In genomic region chr1:87688136-87688535, GRCh38 we compare ENCODE assay signal across 23 cellular contexts.
"Had no signal": no experiment of that assay in that cellular context is flagged by ENCODE, and none has a peak within 500 bp of the region (broad histone marks: within the 10 kb centered on the region; RNA-seq: fewer than 3 reads in every experiment).

No MANE protein-coding gene starts in this region.

- H3K4me3 Mint-ChIP-seq: immature natural killer cell; mesothelial cell of epicardium; naive B cell; naive thymus-derived CD8-positive, alpha-beta T cell had no signal

- H3K36me3 Mint-ChIP-seq: mesothelial cell of epicardium; naive B cell; naive thymus-derived CD8-positive, alpha-beta T cell had no signal

- H3K36me3 ChIP-seq: esophagus muscularis mucosa, gastrocnemius medialis, heart right ventricle, left lung, lower lobe of right lung had no signal

- H3K9me3 ChIP-seq: esophagus muscularis mucosa, gastrocnemius medialis, heart right ventricle, left lung, lower lobe of right lung had no signal

- H3K9me3 Mint-ChIP-seq: mesothelial cell of epicardium; naive B cell; naive thymus-derived CD8-positive, alpha-beta T cell had no signal

- DNase-seq: dermis blood vessel endothelial cell; dorsolateral prefrontal cortex; effector CD4-positive, alpha-beta T cell; effector memory CD4-positive, alpha-beta T cell; foreskin melanocyte; gastrocnemius medialis; glutamatergic neuron; head of caudate nucleus; heart right ventricle; hypothalamus; immature natural killer cell; islet precursor cell; kidney; kidney glomerular epithelial cell; left lung; left ventricle myocardium superior; lower lobe of right lung; mesenchymal stem cell; naive B cell; naive thymus-derived CD8-positive, alpha-beta T cell had no signal

- H3K27ac ChIP-seq: coronary artery, dorsolateral prefrontal cortex, esophagus muscularis mucosa, gastrocnemius medialis, heart right ventricle, left lung, lower lobe of right lung had no signal

- H3K27me3 ChIP-seq: dorsolateral prefrontal cortex, esophagus muscularis mucosa, gastrocnemius medialis, heart right ventricle, left lung had no signal

- H3K4me3 ChIP-seq: coronary artery, dorsolateral prefrontal cortex, esophagus muscularis mucosa, gastrocnemius medialis, heart right ventricle, left lung, lower lobe of right lung had no signal

- ATAC-seq: gastrocnemius medialis; heart right ventricle; left lung; left ventricle myocardium superior; lower lobe of right lung; naive thymus-derived CD8-positive, alpha-beta T cell had no signal

- H3K4me1 Mint-ChIP-seq: naive thymus-derived CD8-positive, alpha-beta T cell had no signal

- H3K27ac Mint-ChIP-seq: immature natural killer cell; mesothelial cell of epicardium; naive B cell; naive thymus-derived CD8-positive, alpha-beta T cell had no signal

- H3K4me1 ChIP-seq: left lung had no signal
